Comparison of ENCODE assay signal across 35 cellular contexts in the genomic region with DNA sequence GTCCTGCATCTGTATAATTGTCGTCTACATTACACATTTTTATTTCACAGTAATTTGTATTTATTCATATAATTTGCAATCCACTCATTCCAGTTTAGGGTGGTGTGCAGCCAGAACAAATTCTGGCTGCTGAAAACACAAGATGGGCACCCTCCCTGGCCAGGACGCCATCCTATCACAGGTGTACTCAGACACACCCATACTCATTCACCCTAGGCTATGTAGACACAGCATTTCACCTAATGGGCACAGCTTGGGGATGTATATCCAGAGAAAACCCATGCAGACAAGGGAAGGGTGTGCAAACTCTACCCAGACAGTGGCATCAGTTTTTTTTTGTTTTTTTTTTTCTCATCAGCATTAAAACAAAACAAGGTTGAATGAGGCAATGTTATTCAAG.
"Had no signal": no experiment of that assay in that cellular context is flagged by ENCODE, and none has a peak within 500 bp of the region (broad histone marks: within the 10 kb centered on the region; RNA-seq: fewer than 3 reads in every experiment).

No MANE protein-coding gene starts in this region.

- H3K36me3 ChIP-seq: adrenal gland had no signal

- FAIRE-seq: bronchial epithelial cell, RCC 7860 had no signal

- H3K4me3 ChIP-seq: adrenal gland had no signal

- H3K9me3 ChIP-seq: adrenal gland had no signal

- H3K27me3 ChIP-seq: adrenal gland had no signal

- ATAC-seq: activated naive CD4-positive, alpha-beta T cell treated with anti-CD3 and anti-CD28 coated beads, Interleukin-2, amount 50 U/mL, for 72 hours; activated T-cell treated with anti-CD3 and anti-CD28 coated beads, Interleukin-2, amount 50 U/mL, for 4 hours; PC-3; Right ventricle myocardium inferior had no signal

- H3K27ac ChIP-seq: adrenal gland, RWPE1, VCaP had no signal

- DNase-seq: activated B cell treated with CpG ODN at 0.5 μM for 24 hours; activated CD4-positive, alpha-beta memory T cell treated with anti-CD3 and anti-CD28 coated beads for 36 hours; activated CD4-positive, alpha-beta T cell treated with anti-CD3 and anti-CD28 coated beads for 4 hours; activated CD4-positive, alpha-beta T cell treated with anti-CD3 and anti-CD28 coated beads, Interleukin-2, amount 50 U/mL, for 1 hour; activated CD4-positive, CD25-positive, alpha-beta regulatory T cell treated with anti-CD3 and anti-CD28 coated beads, Interleukin-2, amount 50 U/mL, for 72 hours; activated CD8-positive, alpha-beta memory T cell treated with anti-CD3 and anti-CD28 coated beads, Interleukin-2, amount 50 U/mL, for 4 hours; activated gamma-delta T cell treated with Interleukin-2 at 50 U/mL for 16 hours; activated naive CD4-positive, alpha-beta T cell treated with anti-CD3 and anti-CD28 coated beads for 36 hours; activated T-cell treated with anti-CD3 and anti-CD28 coated beads for 4 hours; activated T-cell treated with anti-CD3 and anti-CD28 coated beads, Interleukin-2, amount 50 U/mL, for 4 hours; adrenal gland; caudate nucleus; cerebellar nuclear complex; Karpas-422; KBM-7; NCI-H1048; NCI-H1105 treated with DMSO at 0.1 percent for 48 hours; NCI-H1436; NCI-H1694; NCI-H2081 treated with DMSO at 0.1 percent for 48 hours; NCI-H446; NCI-H510A treated with DMSO at 0.1 percent for 48 hours; NCI-H526 treated with DMSO at 0.1 percent for 48 hours; NK-92 treated with Interleukin-12 subunit alpha and Interleukin-12 subunit beta, amount 100 ng/mL, for 24 hours; PC-3; SW 1271; T-helper 1 cell; T-helper 2 cell; T-helper 9 cell had no signal
